In genomic region chr1:116489231-116489697, GRCh38 we compare ENCODE assay signal across 10 cellular contexts.
DNase-seq lines count a peak whose midpoint lies in the region; ATAC-seq and TF ChIP-seq lines count a peak whose summit lies in the region.
"Had no signal": no experiment of that assay in that cellular context is flagged by ENCODE, and none has a peak within 500 bp of the region (broad histone marks: within the 10 kb centered on the region; RNA-seq: fewer than 3 reads in every experiment).

No MANE protein-coding gene starts in this region.

- POLR2A ChIA-PET in CD4-positive, alpha-beta T cell (lab: Charles Lee), result no interaction called here

- H3K27me3 ChIP-seq in mucosa of rectum (ENCODE audit: control insufficient read depth in 2 of 2, insufficient read depth in 2 of 2, low read length in 2 of 2), result no peaks in the 10 kb centered on the region
- H3K27me3 ChIP-seq in CD4-positive, alpha-beta T cell (ENCODE audit: control insufficient read depth, insufficient read depth, low read length), result no peaks in the 10 kb centered on the region

- H3K9me3 Mint-ChIP-seq in chondrocyte (ENCODE audit: low read depth), result no peaks in the 10 kb centered on the region
- H3K9me3 Mint-ChIP-seq in CD4-positive, alpha-beta T cell, result no peaks in the 10 kb centered on the region

- no peaks in the 10 kb centered on the region for H3K36me3 Mint-ChIP-seq in chondrocyte (ENCODE audit: low read depth)
- H3K36me3 Mint-ChIP-seq in CD4-positive, alpha-beta T cell (ENCODE audit: low read depth), result no peaks in the 10 kb centered on the region

- H3K36me3 ChIP-seq in mucosa of rectum (ENCODE audit: control insufficient read depth in 2 of 2, insufficient read depth in 2 of 2, low read length in 2 of 2), result no peaks in the 10 kb centered on the region

- peaks cover 67% of the 10 kb centered on the region for H3K4me1 Mint-ChIP-seq in chondrocyte (ENCODE audit: low read depth)
- H3K4me1 Mint-ChIP-seq in CD4-positive, alpha-beta T cell (ENCODE audit: low read depth), result no peaks in the 10 kb centered on the region

- no peak overlapping the region for H3K4me3 Mint-ChIP-seq in chondrocyte (ENCODE audit: unreplicated experiment)
- no peak overlapping the region for H3K4me3 Mint-ChIP-seq in CD4-positive, alpha-beta T cell

- H3K4me1 ChIP-seq in mucosa of rectum (ENCODE audit: control insufficient read depth in 2 of 2, insufficient read depth in 2 of 2, low read length in 2 of 2), result peaks cover 18 to 41% of the 10 kb centered on the region in 2 donors

- DNase-seq in GM12865 (ENCODE audit: low read depth), result peak; percentile 67
- DNase-seq in HT-29 (ENCODE audit: low spot score), result peak; percentile 90
- DNase-seq in chondrocyte (ENCODE audit: low spot score), result no peak
- DNase-seq in NCI-H1694 treated with DMSO at 0.1 percent for 48 hours (lab: John Stamatoyannopoulos, UW), result no peak
- no peak for DNase-seq in NCI-H2196 treated with DMSO at 0.1 percent for 48 hours (lab: John Stamatoyannopoulos, UW; ENCODE audit: unreplicated experiment)
- DNase-seq in CD4-positive, alpha-beta T cell, result no peak
- DNase-seq: activated CD4-positive, alpha-beta T cell treated with anti-CD3 and anti-CD28 coated beads for 4 hours; DMS153 had no signal

- H3K27me3 Mint-ChIP-seq in chondrocyte (ENCODE audit: low read depth), result no peaks in the 10 kb centered on the region
- H3K27me3 Mint-ChIP-seq in CD4-positive, alpha-beta T cell, result no peaks in the 10 kb centered on the region

- no peak overlapping the region for H3K4me3 ChIP-seq in GM12865 (ENCODE audit: low read depth, low read length)
- no peak overlapping the region for H3K4me3 ChIP-seq in mucosa of rectum (ENCODE audit: low read length in 2 of 2)

- no peaks in the 10 kb centered on the region for H3K9me3 ChIP-seq in mucosa of rectum (ENCODE audit: control insufficient read depth in 2 of 2, low read length in 2 of 2)
- H3K9me3 ChIP-seq in CD4-positive, alpha-beta T cell (ENCODE audit: control insufficient read depth, low read length), result no peaks in the 10 kb centered on the region

- H3K27ac ChIP-seq in mucosa of rectum (ENCODE audit: low read depth in 2 of 2, low read length in 2 of 2), result peak overlapping the region; percentile 49 to 69
- H3K27ac ChIP-seq in CD4-positive, alpha-beta T cell (ENCODE audit: low read depth, low read length), result no peak overlapping the region

- peak overlapping the region; percentile 30 for H3K27ac Mint-ChIP-seq in chondrocyte (ENCODE audit: unreplicated experiment)
- no peak overlapping the region for H3K27ac Mint-ChIP-seq in CD4-positive, alpha-beta T cell

- H3K9ac ChIP-seq in mucosa of rectum (ENCODE audit: low read depth in 1 of 2, low read length in 2 of 2), result peak overlapping the region in 1 of 2 donors; percentile 7

- TF ChIP-seq CTCF in GM12865 (IDR thresholded peaks at IDR 0.05; ENCODE audit: insufficient read depth, low read depth, low read length, missing control alignments), result no peak
- TF ChIP-seq CTCF in chondrocyte (IDR thresholded peaks at IDR 0.05), result no peak
- TF ChIP-seq CTCF in CD4-positive, alpha-beta T cell (IDR thresholded peaks at IDR 0.05), result no peak

- intact Hi-C loops in CD4-positive, alpha-beta T cell (cut with DNase I, micrococcal nuclease), result loop anchor here in 1 of 2 experiments (5.0 kb wide), 1 partner anchor 127 kb away; no protein-coding TSS in a partner anchor

- ATAC-seq in GM21526 (IDR thresholded peaks at IDR 0.05; ENCODE audit: low FRiP score, unreplicated experiment), result no peak
- no peak for ATAC-seq in CD4-positive, alpha-beta T cell (ENCODE audit: poor library complexity)

- CTCF ChIA-PET in CD4-positive, alpha-beta T cell (lab: Charles Lee), result interaction anchor here (2.4 kb wide), 1 partner anchor 10 kb away, joined by 8 read pairs; no protein-coding TSS in a partner anchor

Comparison
In these comparisons a context has a peak if more than half of its experiments do, and no peak if none do; other contexts are left out.
1. DNase-seq: peak in GM12865 (single experiment) and HT-29 (single experiment); none in chondrocyte (single experiment), NCI-H1694 treated with DMSO at 0.1 percent for 48 hours (single experiment), NCI-H2196 treated with DMSO at 0.1 percent for 48 hours (single experiment) and CD4-positive, alpha-beta T cell (0 of 10).